ENCODE assay signal across 16 cellular contexts in genomic region chr17:40090234-40091111, GRCh38. TPM values are rescaled to one million over a fixed set of nuclear protein-coding genes. Genes with fewer than 3 reads are reported as not detected.
DNase-seq lines count a peak whose midpoint lies in the region; ATAC-seq and TF ChIP-seq lines count a peak whose summit lies in the region.
"Had no signal": no experiment of that assay in that cellular context is flagged by ENCODE, and none has a peak within 500 bp of the region (broad histone marks: within the 10 kb centered on the region; RNA-seq: fewer than 3 reads in every experiment).

No MANE protein-coding gene starts in this region.

- no peak overlapping the region for H3K4me3 ChIP-seq in osteoblast (ENCODE audit: insufficient read depth, low read length)
- no peak overlapping the region for H3K4me3 ChIP-seq in upper lobe of right lung

- H3K4me1 Mint-ChIP-seq in T-helper 2 cell treated with Interferon-gamma antibody and Interleukin-4, amounts not matched to agents 5 μg/mL and 100 μg/mL, for 36 hours (ENCODE audit: low read depth) = peaks cover 9% of the 10 kb centered on the region
- peaks cover 24 to 27% of the 10 kb centered on the region in 2 donors for H3K4me1 Mint-ChIP-seq in effector memory CD8-positive, alpha-beta T cell (ENCODE audit: low read depth in 2 of 2)

- ATAC-seq in effector memory CD8-positive, alpha-beta T cell (replicated peaks) = no peak
- no peak for ATAC-seq in upper lobe of right lung

- no peaks in the 10 kb centered on the region for H3K27me3 Mint-ChIP-seq in T-helper 2 cell treated with Interferon-gamma antibody and Interleukin-4, amounts not matched to agents 5 μg/mL and 100 μg/mL, for 36 hours (ENCODE audit: low read depth)
- H3K27me3 Mint-ChIP-seq in effector memory CD8-positive, alpha-beta T cell = no peaks in the 10 kb centered on the region
- H3K27me3 Mint-ChIP-seq: stimulated activated naive CD8-positive, alpha-beta T cell treated with anti-CD3 and anti-CD28 coated beads, Interleukin-15, Interleukin-2, amounts not matched to agents 100 ng/mL and 50 ng/mL, for 24 hours had no signal

- no peak overlapping the region for H3K27ac ChIP-seq in osteoblast (ENCODE audit: low read depth, low read length)
- H3K27ac ChIP-seq in upper lobe of right lung = peak overlapping the region; percentile 17
- H3K27ac ChIP-seq: KMS-11 had no signal

- no peaks in the 10 kb centered on the region for H3K27me3 ChIP-seq in osteoblast (ENCODE audit: insufficient read depth, low read length)
- H3K27me3 ChIP-seq in upper lobe of right lung = no peaks in the 10 kb centered on the region

- H3K9me3 ChIP-seq in osteoblast (ENCODE audit: low read depth, low read length) (no peaks in the 10 kb centered on the region), upper lobe of right lung (no peaks in the 10 kb centered on the region)

- H3K79me2 ChIP-seq in osteoblast (ENCODE audit: insufficient read depth, low read length) = no peaks in the 10 kb centered on the region

- no peak overlapping the region for H3K4me3 Mint-ChIP-seq in T-helper 2 cell treated with Interferon-gamma antibody and Interleukin-4, amounts not matched to agents 5 μg/mL and 100 μg/mL, for 36 hours
- no peak overlapping the region for H3K4me3 Mint-ChIP-seq in effector memory CD8-positive, alpha-beta T cell
- H3K4me3 Mint-ChIP-seq: stimulated activated naive CD8-positive, alpha-beta T cell treated with anti-CD3 and anti-CD28 coated beads, Interleukin-15, Interleukin-2, amounts not matched to agents 100 ng/mL and 50 ng/mL, for 24 hours had no signal

- TF ChIP-seq CTCF in osteoblast (IDR thresholded peaks at IDR 0.05; ENCODE audit: extremely low read depth, low read depth, low read length) (no peak), upper lobe of right lung (IDR thresholded peaks at IDR 0.05) (no peak)

- H3K4me2 ChIP-seq in osteoblast (ENCODE audit: insufficient read depth, low read length) = no peak overlapping the region
- H3K4me2 ChIP-seq: KMS-11 had no signal

- H3K36me3 ChIP-seq in osteoblast (ENCODE audit: insufficient read depth, low read length) (peaks cover 57% of the 10 kb centered on the region), upper lobe of right lung (peaks cover 75% of the 10 kb centered on the region)

- intact Hi-C loops in upper lobe of right lung (cut with DNase I) = no loop called here

- no peaks in the 10 kb centered on the region for H3K4me1 ChIP-seq in osteoblast (ENCODE audit: insufficient read depth, low read length)
- peaks cover 9% of the 10 kb centered on the region for H3K4me1 ChIP-seq in upper lobe of right lung

- peak overlapping the region; percentile 32 for H3K27ac Mint-ChIP-seq in T-helper 2 cell treated with Interferon-gamma antibody and Interleukin-4, amounts not matched to agents 5 μg/mL and 100 μg/mL, for 36 hours
- peak overlapping the region; percentile 60 to 80 for H3K27ac Mint-ChIP-seq in effector memory CD8-positive, alpha-beta T cell
- H3K27ac Mint-ChIP-seq: stimulated activated naive CD8-positive, alpha-beta T cell treated with anti-CD3 and anti-CD28 coated beads, Interleukin-15, Interleukin-2, amounts not matched to agents 100 ng/mL and 50 ng/mL, for 24 hours had no signal

- DNase-seq in T-helper 2 cell treated with Interferon-gamma antibody and Interleukin-4, amounts not matched to agents 5 μg/mL and 100 μg/mL, for 36 hours (ENCODE audit: low spot score) = no peak
- DNase-seq in T-helper 2 cell (no peak), osteoblast (ENCODE audit: insufficient read length, low spot score, missing footprints) (peak; percentile 77), upper lobe of right lung (no peak), putamen (ENCODE audit: low spot score) (no peak), NCI-H1105 treated with DMSO at 0.1 percent for 48 hours (lab: John Stamatoyannopoulos, UW) (no peak), NCI-H748 (lab: John Stamatoyannopoulos, UW; ENCODE audit: unreplicated experiment) (no peak)
- DNase-seq in effector memory CD8-positive, alpha-beta T cell = no peak
- DNase-seq: ACHN; activated CD4-positive, CD25-positive, alpha-beta regulatory T cell; activated T-cell treated with anti-CD3 and anti-CD28 coated beads for 4 hours; DND-41; NCI-H1930; stimulated activated CD4-positive, alpha-beta T cell treated with anti-CD3 and anti-CD28 coated beads, Interleukin-4, amount 100 ng/mL, for 24 hours had no signal

- H2AFZ ChIP-seq in osteoblast (ENCODE audit: low read length) = no peak overlapping the region

- peaks cover 18% of the 10 kb centered on the region for H3K36me3 Mint-ChIP-seq in T-helper 2 cell treated with Interferon-gamma antibody and Interleukin-4, amounts not matched to agents 5 μg/mL and 100 μg/mL, for 36 hours (ENCODE audit: low read depth)
- H3K36me3 Mint-ChIP-seq in effector memory CD8-positive, alpha-beta T cell (ENCODE audit: insufficient read depth) = peaks cover 78% of the 10 kb centered on the region

- H3K9me3 Mint-ChIP-seq in T-helper 2 cell treated with Interferon-gamma antibody and Interleukin-4, amounts not matched to agents 5 μg/mL and 100 μg/mL, for 36 hours = no peaks in the 10 kb centered on the region
- H3K9me3 Mint-ChIP-seq in effector memory CD8-positive, alpha-beta T cell = no peaks in the 10 kb centered on the region
- H3K9me3 Mint-ChIP-seq: stimulated activated naive CD8-positive, alpha-beta T cell treated with anti-CD3 and anti-CD28 coated beads, Interleukin-15, Interleukin-2, amounts not matched to agents 100 ng/mL and 50 ng/mL, for 24 hours had no signal

- no peaks in the 10 kb centered on the region for H4K20me1 ChIP-seq in osteoblast (ENCODE audit: insufficient read depth, low read length)

RNA-seq across cellular contexts. Expression of gene NR1D1, which starts 9.9 kb away (rescaled TPM):
- total RNA-seq in osteoblast (5.1 and 7.1 TPM in 2 replicates), upper lobe of right lung (24.9 TPM)

RNA-seq across cellular contexts. Expression of gene THRA, which starts 27.7 kb away (rescaled TPM):
- total RNA-seq in osteoblast (30.6 and 33.3 TPM in 2 replicates), upper lobe of right lung (55.6 TPM)

RNA-seq across cellular contexts. Expression of gene MSL1, which starts 31.3 kb away (rescaled TPM):
- total RNA-seq in osteoblast = 53.3 and 60.1 TPM in 2 replicates
- 84.4 TPM for total RNA-seq in upper lobe of right lung

RNA-seq across cellular contexts. Expression of gene MED24, which starts 36.3 kb away (rescaled TPM):
- total RNA-seq in osteoblast = 33.6 and 36.6 TPM in 2 replicates
- total RNA-seq in upper lobe of right lung = 81.3 TPM

RNA-seq across cellular contexts. Expression of gene CASC3, which starts 49.9 kb away (rescaled TPM):
- total RNA-seq in osteoblast (40.7 and 45.2 TPM in 2 replicates), upper lobe of right lung (106 TPM)
